In genomic region chr16:76162046-76162445, GRCh38 we compare ENCODE assay signal across 22 cellular contexts.
DNase-seq lines count a peak whose midpoint lies in the region; ATAC-seq lines count a peak whose summit lies in the region.
"Had no signal": no experiment of that assay in that cellular context is flagged by ENCODE, and none has a peak within 500 bp of the region (broad histone marks: within the 10 kb centered on the region; RNA-seq: fewer than 3 reads in every experiment).

No MANE protein-coding gene starts in this region.

- H3K9me3 Mint-ChIP-seq in stimulated activated naive CD8-positive, alpha-beta T cell treated with anti-CD3 and anti-CD28 coated beads, Interleukin-15, amount 100 ng/mL, for 72 hours: peaks cover 0 to 9% of the 10 kb centered on the region in 2 donors
- H3K9me3 Mint-ChIP-seq: H9 had no signal

- no peak overlapping the region for H3K27ac Mint-ChIP-seq in stimulated activated naive CD8-positive, alpha-beta T cell treated with anti-CD3 and anti-CD28 coated beads, Interleukin-15, amount 100 ng/mL, for 72 hours
- H3K27ac Mint-ChIP-seq: CD4-positive, CD25-positive, alpha-beta regulatory T cell; CD8-positive, alpha-beta memory T cell; H9 had no signal

- ATAC-seq in HG02870 (IDR thresholded peaks at IDR 0.05; ENCODE audit: unreplicated experiment) (no peak), HG02840 (IDR thresholded peaks at IDR 0.05; ENCODE audit: low FRiP score, unreplicated experiment) (no peak)
- no peak for ATAC-seq in stimulated activated naive CD8-positive, alpha-beta T cell treated with anti-CD3 and anti-CD28 coated beads, Interleukin-15, amount 100 ng/mL, for 72 hours
- ATAC-seq: GM12878 had no signal

- H3K4me3 Mint-ChIP-seq in stimulated activated naive CD8-positive, alpha-beta T cell treated with anti-CD3 and anti-CD28 coated beads, Interleukin-15, amount 100 ng/mL, for 72 hours: no peak overlapping the region
- H3K4me3 Mint-ChIP-seq: CD4-positive, CD25-positive, alpha-beta regulatory T cell; CD8-positive, alpha-beta memory T cell; H9 had no signal

- no peaks in the 10 kb centered on the region for H3K27me3 Mint-ChIP-seq in stimulated activated naive CD8-positive, alpha-beta T cell treated with anti-CD3 and anti-CD28 coated beads, Interleukin-15, amount 100 ng/mL, for 72 hours
- H3K27me3 Mint-ChIP-seq: CD4-positive, CD25-positive, alpha-beta regulatory T cell had no signal

- intact Hi-C loops in posterior vena cava (cut with DNase I): no loop called here

- DNase-seq in foreskin melanocyte (peak; percentile 55), medulla oblongata (ENCODE audit: extremely low spot score) (peak; percentile 67), substantia nigra (lab: John Stamatoyannopoulos, UW) (no peak), posterior vena cava (ENCODE audit: low spot score) (no peak)
- DNase-seq in stimulated activated naive CD8-positive, alpha-beta T cell treated with anti-CD3 and anti-CD28 coated beads, Interleukin-15, amount 100 ng/mL, for 72 hours: no peak
- DNase-seq: BE2C; C1 segment of cervical spinal cord; CD4-positive, CD25-positive, alpha-beta regulatory T cell; CD8-positive, alpha-beta memory T cell; COR-L47; DMS 273 treated with DMSO at 0.1 percent for 48 hours; DMS53; DND-41; EL; GOT3; H9; IMR-90 had no signal

- H3K27ac ChIP-seq in angular gyrus (ENCODE audit: low read depth, low read length) (peak overlapping the region; percentile 80), substantia nigra (ENCODE audit: low read depth, low read length, poor library complexity, severe bottlenecking) (peak overlapping the region; percentile 60)
- H3K27ac ChIP-seq: HL-60 had no signal

- H3K4me1 Mint-ChIP-seq in stimulated activated naive CD8-positive, alpha-beta T cell treated with anti-CD3 and anti-CD28 coated beads, Interleukin-15, amount 100 ng/mL, for 72 hours: no peaks in the 10 kb centered on the region
- H3K4me1 Mint-ChIP-seq: CD4-positive, CD25-positive, alpha-beta regulatory T cell; CD8-positive, alpha-beta memory T cell had no signal

Comparison
In these comparisons a context has a peak if more than half of its experiments do, and no peak if none do; other contexts are left out.
1. DNase-seq: peak in foreskin melanocyte (single experiment) and medulla oblongata (single experiment); none in substantia nigra (0 of 49), stimulated activated naive CD8-positive, alpha-beta T cell treated with anti-CD3 and anti-CD28 coated beads, Interleukin-15, amount 100 ng/mL, for 72 hours (0 of 2) and posterior vena cava (single experiment).